ENCODE assay signal across 16 cellular contexts in genomic region chr10:110723224-110723891, GRCh38.
DNase-seq lines count a peak whose midpoint lies in the region; ATAC-seq, FAIRE-seq and TF ChIP-seq lines count a peak whose summit lies in the region.
"Had no signal": no experiment of that assay in that cellular context is flagged by ENCODE, and none has a peak within 500 bp of the region (broad histone marks: within the 10 kb centered on the region; RNA-seq: fewer than 3 reads in every experiment).

No MANE protein-coding gene starts in this region.

- CTCF ChIA-PET in CD4-positive, alpha-beta T cell (lab: Charles Lee), result interaction anchor here (1.2 to 1.7 kb wide), 2 partner anchors 14 to 23 kb away, joined by 3 to 4 read pairs; no protein-coding TSS in a partner anchor
- CTCF ChIA-PET in activated B cell treated with CpG ODN at 0.5 μM for 24 hours (lab: Charles Lee), result no interaction called here

- TF ChIP-seq CTCF in CD4-positive, alpha-beta T cell (IDR thresholded peaks at IDR 0.05), result no peak
- TF ChIP-seq CTCF in activated B cell treated with CpG ODN at 0.5 μM for 24 hours (IDR thresholded peaks at IDR 0.05) (no peak), suprapubic skin (IDR thresholded peaks at IDR 0.05) (no peak)

- no peak for DNase-seq in CD4-positive, alpha-beta T cell
- no peak for DNase-seq in GM18507 (ENCODE audit: extremely low spot score, insufficient read length, low read depth)
- DNase-seq in activated B cell treated with CpG ODN at 0.5 μM for 24 hours, result no peak
- no peak for DNase-seq in HPDE6-E6E7 (ENCODE audit: extremely low spot score)
- no peak for DNase-seq in suprapubic skin (ENCODE audit: low spot score in 2 of 2)
- DNase-seq in ureter (ENCODE audit: low spot score), result no peak
- DNase-seq in effector CD8-positive, alpha-beta T cell (lab: John Stamatoyannopoulos, UW), result no peak
- DNase-seq: activated CD4-positive, alpha-beta T cell treated with anti-CD3 and anti-CD28 coated beads for 4 hours; GF-D8; NCI-H1436 treated with DMSO at 0.1 percent for 48 hours; NCI-H524 treated with DMSO at 0.1 percent for 48 hours; sigmoid colon; stimulated activated CD4-positive, alpha-beta T cell treated with anti-CD3 and anti-CD28 coated beads, Interleukin-4, amount 100 ng/mL, for 24 hours had no signal

- H3K36me3 ChIP-seq in suprapubic skin, result no peaks in the 10 kb centered on the region
- H3K36me3 ChIP-seq: sigmoid colon had no signal

- H3K4me3 ChIP-seq in suprapubic skin, result no peak overlapping the region
- H3K4me3 ChIP-seq: sigmoid colon had no signal

- POLR2A ChIA-PET in CD4-positive, alpha-beta T cell (lab: Charles Lee), result interaction anchor here (1.0 kb wide), 1 partner anchor 187 kb away, joined by 3 read pairs; no protein-coding TSS in a partner anchor
- POLR2A ChIA-PET in activated B cell treated with CpG ODN at 0.5 μM for 24 hours (lab: Charles Lee), result interaction anchor here (0.6 kb wide), 1 partner anchor 63 kb away, joined by 3 read pairs; no protein-coding TSS in a partner anchor

- no peaks in the 10 kb centered on the region for H3K4me1 ChIP-seq in suprapubic skin

- no peak overlapping the region for H3K27ac ChIP-seq in CD4-positive, alpha-beta T cell (ENCODE audit: low read depth, low read length)
- no peak overlapping the region for H3K27ac ChIP-seq in suprapubic skin
- H3K27ac ChIP-seq: C4-2B, KMS-11, sigmoid colon had no signal

- intact Hi-C loops in CD4-positive, alpha-beta T cell (cut with DNase I, micrococcal nuclease), result loop anchor here in 1 of 2 experiments (10.0 kb wide), 1 partner anchor 351 kb away; the partner anchor contains the start of gene ADRA2A
- intact Hi-C loops in activated B cell treated with CpG ODN at 0.5 μM for 24 hours (cut with micrococcal nuclease), result loop anchor here (2.0 to 5.0 kb wide), 2 partner anchors 51 to 111 kb away; no protein-coding TSS in a partner anchor

- FAIRE-seq in GM18507 (lab: Jason Lieb, UNC), result peak; percentile 55

- peak overlapping the region; percentile 73 for H3K4me3 Mint-ChIP-seq in CD4-positive, alpha-beta T cell
- peak overlapping the region; percentile 64 for H3K4me3 Mint-ChIP-seq in activated B cell treated with CpG ODN at 0.5 μM for 24 hours

- no peaks in the 10 kb centered on the region for H3K27me3 ChIP-seq in CD4-positive, alpha-beta T cell (ENCODE audit: control insufficient read depth, insufficient read depth, low read length)
- H3K27me3 ChIP-seq in suprapubic skin, result no peaks in the 10 kb centered on the region
- H3K27me3 ChIP-seq: sigmoid colon had no signal

- 77% methylated on average over 4 of the region's 4 CpGs for WGBS in suprapubic skin

- no peaks in the 10 kb centered on the region for H3K9me3 Mint-ChIP-seq in CD4-positive, alpha-beta T cell
- H3K9me3 Mint-ChIP-seq in activated B cell treated with CpG ODN at 0.5 μM for 24 hours, result no peaks in the 10 kb centered on the region

- no peaks in the 10 kb centered on the region for H3K9me3 ChIP-seq in CD4-positive, alpha-beta T cell (ENCODE audit: control insufficient read depth, low read length)
- no peaks in the 10 kb centered on the region for H3K9me3 ChIP-seq in suprapubic skin
- H3K9me3 ChIP-seq: sigmoid colon had no signal

- H3K27ac Mint-ChIP-seq in CD4-positive, alpha-beta T cell, result peak overlapping the region; percentile 79
- H3K27ac Mint-ChIP-seq in activated B cell treated with CpG ODN at 0.5 μM for 24 hours, result peak overlapping the region; percentile 73

- no peak for TF ChIP-seq POLR2A in suprapubic skin (IDR thresholded peaks at IDR 0.05)

- peak; percentile 26 for ATAC-seq in CD4-positive, alpha-beta T cell (ENCODE audit: poor library complexity)
- ATAC-seq in HG02884 (IDR thresholded peaks at IDR 0.05; ENCODE audit: unreplicated experiment) (peak; percentile 45), activated B cell treated with CpG ODN at 0.5 μM for 24 hours (ENCODE audit: low read depth) (peak; percentile 78)

- no peaks in the 10 kb centered on the region for H3K36me3 Mint-ChIP-seq in CD4-positive, alpha-beta T cell (ENCODE audit: low read depth)
- H3K36me3 Mint-ChIP-seq in activated B cell treated with CpG ODN at 0.5 μM for 24 hours (ENCODE audit: low read depth), result peaks cover 3% of the 10 kb centered on the region

- H3K4me1 Mint-ChIP-seq in CD4-positive, alpha-beta T cell (ENCODE audit: low read depth), result peaks cover 51% of the 10 kb centered on the region
- peaks cover 45% of the 10 kb centered on the region for H3K4me1 Mint-ChIP-seq in activated B cell treated with CpG ODN at 0.5 μM for 24 hours

- no peaks in the 10 kb centered on the region for H3K27me3 Mint-ChIP-seq in CD4-positive, alpha-beta T cell
- peaks cover 2% of the 10 kb centered on the region for H3K27me3 Mint-ChIP-seq in activated B cell treated with CpG ODN at 0.5 μM for 24 hours

- no peak for TF ChIP-seq EP300 in suprapubic skin (IDR thresholded peaks at IDR 0.05)

Comparison
In these comparisons a context has a peak if more than half of its experiments do, and no peak if none do; other contexts are left out.
1. ATAC-seq: peak in every context shown above with its lines; median percentile 78 in activated B cell treated with CpG ODN at 0.5 μM for 24 hours; 45 in HG02884; 26 in CD4-positive, alpha-beta T cell.